1 cellular context compared by ENCODE assay signal in genomic region chr11:111925953-111926352, GRCh38.
TF ChIP-seq lines count a peak whose summit lies in the region.

No MANE protein-coding gene starts in this region.

TF ChIP-seq in endothelial cell of umbilical vein, 7 proteins besides CTCF, POLR2A, EP300 and RAD21:
- no peak for TF ChIP-seq GATA2 (IDR thresholded peaks at IDR 0.05; ENCODE audit: insufficient read depth, insufficient read length, low read depth, low read length)
- TF ChIP-seq POLR2AphosphoS5 (IDR thresholded peaks at IDR 0.05; ENCODE audit: insufficient read depth, low read depth, low read length), result no peak
- TF ChIP-seq MYC (IDR thresholded peaks at IDR 0.05; ENCODE audit: low read depth, low read length), result no peak
- no peak for TF ChIP-seq JUN (IDR thresholded peaks at IDR 0.05; ENCODE audit: borderline replicate concordance, insufficient read depth, insufficient read length, low read depth)
- TF ChIP-seq, protein P1, sequence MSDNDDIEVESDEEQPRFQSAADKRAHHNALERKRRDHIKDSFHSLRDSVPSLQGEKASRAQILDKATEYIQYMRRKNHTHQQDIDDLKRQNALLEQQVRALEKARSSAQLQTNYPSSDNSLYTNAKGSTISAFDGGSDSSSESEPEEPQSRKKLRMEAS (IDR thresholded peaks at IDR 0.05; ENCODE audit: insufficient read depth, insufficient read length), result no peak
- no peak for TF ChIP-seq EZH2 (IDR thresholded peaks at IDR 0.05; ENCODE audit: borderline replicate concordance, low read depth, low read length, severe bottlenecking)
- TF ChIP-seq FOS (IDR thresholded peaks at IDR 0.05; ENCODE audit: borderline replicate concordance, insufficient read depth, low read length), result no peak
